Comparison of ENCODE assay signal across 8 cellular contexts in genomic region chr6:41427642-41428401, GRCh38.
DNase-seq lines count a peak whose midpoint lies in the region; ATAC-seq and TF ChIP-seq lines count a peak whose summit lies in the region.

No MANE protein-coding gene starts in this region.

- H3K27ac ChIP-seq in angular gyrus (ENCODE audit: low read depth, low read length), result peak overlapping the region; percentile 64

- CTCF ChIA-PET in GM10248 (lab: Yijun Ruan, JAX), result interaction anchor here (1.3 kb wide), 1 partner anchor 255 kb away, joined by 4 read pairs; no protein-coding TSS in a partner anchor

- no peaks in the 10 kb centered on the region for H3K9me3 ChIP-seq in iPS-15b (ENCODE audit: control insufficient read depth, insufficient read depth, low read length)

- peak; percentile 12 for TF ChIP-seq CTCF in GM10248 (IDR thresholded peaks at IDR 0.05; ENCODE audit: control extremely low read depth, extremely low read depth, low read depth, missing control alignments)

- peaks cover 35% of the 10 kb centered on the region for H3K4me1 ChIP-seq in iPS-15b (ENCODE audit: control insufficient read depth, insufficient read depth, low read length)

- ATAC-seq in HG03354 (IDR thresholded peaks at IDR 0.05; ENCODE audit: poor library complexity, severe bottlenecking, unreplicated experiment) (no peak), GM18867 (IDR thresholded peaks at IDR 0.05; ENCODE audit: unreplicated experiment) (no peak)

- H3K36me3 ChIP-seq in iPS-15b (ENCODE audit: control insufficient read depth, insufficient read depth, low read length), result no peaks in the 10 kb centered on the region

- H3K9ac ChIP-seq in iPS-15b (ENCODE audit: low read depth, low read length), result no peak overlapping the region

- H3K27me3 ChIP-seq in iPS-15b (ENCODE audit: control insufficient read depth, insufficient read depth, low read length), result peaks cover 77% of the 10 kb centered on the region

- POLR2A ChIA-PET in GM10248 (lab: Yijun Ruan, JAX), result no interaction called here

- H3K4me3 ChIP-seq in iPS-15b (ENCODE audit: low read depth, low read length) (peak overlapping the region; percentile 31), skeletal muscle cell (ENCODE audit: low read depth, low read length) (peak overlapping the region; percentile 24)

- peak; percentile 63 for DNase-seq in GM10248 (ENCODE audit: extremely low spot score)
- DNase-seq in NCI-H1930 (lab: John Stamatoyannopoulos, UW), result peak; percentile 9 to 33
- no peak for DNase-seq in skeletal muscle cell (ENCODE audit: low read depth)
- DNase-seq in medulla oblongata (ENCODE audit: extremely low spot score), result no peak

Comparison
In these comparisons a context has a peak if more than half of its experiments do, and no peak if none do; other contexts are left out.
1. DNase-seq: peak in GM10248 (single experiment) and NCI-H1930 (2 of 2); none in skeletal muscle cell (single experiment) and medulla oblongata (single experiment).